In genomic region chr12:9651265-9651729, GRCh38 we compare ENCODE assay signal across 8 cellular contexts. TPM values are rescaled to one million over a fixed set of nuclear protein-coding genes. Genes with fewer than 3 reads are reported as not detected.
A peak's percentile ranks its signal among the peaks of the same experiment; 100 is the strongest.
DNase-seq lines count a peak whose midpoint lies in the region; ATAC-seq, FAIRE-seq and TF ChIP-seq lines count a peak whose summit lies in the region.

No MANE protein-coding gene starts in this region.

- H3K4me1 ChIP-seq in CD4-positive, CD25-positive, alpha-beta regulatory T cell (ENCODE audit: control insufficient read depth, insufficient read depth, low read length, poor library complexity, severe bottlenecking) = peaks cover 67% of the 10 kb centered on the region
- peaks cover 23% of the 10 kb centered on the region for H3K4me1 ChIP-seq in astrocyte (ENCODE audit: insufficient read depth, low read length)
- peaks cover 9 to 13% of the 10 kb centered on the region in 2 donors for H3K4me1 ChIP-seq in mucosa of rectum (ENCODE audit: control insufficient read depth in 2 of 2, insufficient read depth in 2 of 2, low read length in 2 of 2)

- H2AFZ ChIP-seq in astrocyte (ENCODE audit: low read depth, low read length) = no peak overlapping the region

- no peak for ATAC-seq in CD4-positive, CD25-positive, alpha-beta regulatory T cell (ENCODE audit: low read depth in 2 of 2)

- H3K9me3 ChIP-seq in CD4-positive, CD25-positive, alpha-beta regulatory T cell (ENCODE audit: control insufficient read depth in 2 of 2, low read length in 2 of 2) = no peaks in the 10 kb centered on the region
- H3K9me3 ChIP-seq in astrocyte (ENCODE audit: insufficient read depth, low read depth, low read length) = no peaks in the 10 kb centered on the region
- no peaks in the 10 kb centered on the region for H3K9me3 ChIP-seq in mucosa of rectum (ENCODE audit: control insufficient read depth in 2 of 2, low read length in 2 of 2)

- peaks cover 0 to 3% (median 2%) of the 10 kb centered on the region in 7 donors for H3K9me3 Mint-ChIP-seq in CD4-positive, CD25-positive, alpha-beta regulatory T cell
- H3K9me3 Mint-ChIP-seq in astrocyte (ENCODE audit: unreplicated experiment) = peaks cover 7% of the 10 kb centered on the region

- H3K27ac Mint-ChIP-seq in CD4-positive, CD25-positive, alpha-beta regulatory T cell = peak overlapping the region; percentile 97 to 100 (median 98)
- H3K27ac Mint-ChIP-seq in astrocyte (ENCODE audit: unreplicated experiment) = peak overlapping the region; percentile 99

- H3K4me3 Mint-ChIP-seq in CD4-positive, CD25-positive, alpha-beta regulatory T cell = peak overlapping the region; percentile 92 to 100 (median 96)
- peak overlapping the region; percentile 66 for H3K4me3 Mint-ChIP-seq in astrocyte (ENCODE audit: unreplicated experiment)

- peak overlapping the region; percentile 100 for H3K4me3 ChIP-seq in CD4-positive, CD25-positive, alpha-beta regulatory T cell (ENCODE audit: low read depth, low read length)
- H3K4me3 ChIP-seq in astrocyte (ENCODE audit: insufficient read depth, low read depth, low read length) = no peak overlapping the region
- H3K4me3 ChIP-seq in mucosa of rectum (ENCODE audit: low read length in 2 of 2) = peak overlapping the region in 1 of 2 donors; percentile 93

- peaks cover 34% of the 10 kb centered on the region for H3K79me2 ChIP-seq in astrocyte (ENCODE audit: insufficient read depth, low read length)

- H3K27me3 Mint-ChIP-seq in CD4-positive, CD25-positive, alpha-beta regulatory T cell = peaks cover 4% of the 10 kb centered on the region
- H3K27me3 Mint-ChIP-seq in astrocyte (ENCODE audit: low read depth, unreplicated experiment) = no peaks in the 10 kb centered on the region

- H3K27me3 ChIP-seq in CD4-positive, CD25-positive, alpha-beta regulatory T cell (ENCODE audit: control insufficient read depth, insufficient read depth, low read length) = no peaks in the 10 kb centered on the region
- H3K27me3 ChIP-seq in astrocyte (ENCODE audit: insufficient read depth, low read length) (no peaks in the 10 kb centered on the region), mucosa of rectum (ENCODE audit: control insufficient read depth in 2 of 2, insufficient read depth in 2 of 2, low read length in 2 of 2) (no peaks in the 10 kb centered on the region)

- FAIRE-seq in astrocyte (lab: Jason Lieb, UNC) (no peak), HTR-8/SVneo (lab: Jason Lieb, UNC) (no peak)

- DNase-seq in CD4-positive, CD25-positive, alpha-beta regulatory T cell = peak in 2 of 3 donors; percentile 60 to 86
- DNase-seq in MV-4-11 (lab: John Stamatoyannopoulos, UW) (peak; percentile 75), astrocyte (ENCODE audit: low read depth) (peak; percentile 82), NCI-H128 (lab: John Stamatoyannopoulos, UW; ENCODE audit: unreplicated experiment) (no peak), HTR-8/SVneo (ENCODE audit: insufficient read length, low spot score) (no peak), medulla oblongata (ENCODE audit: extremely low spot score) (no peak), cortex of kidney (lab: John Stamatoyannopoulos, UW) (no peak)

- peak overlapping the region; percentile 97 for H3K4me2 ChIP-seq in astrocyte (ENCODE audit: low read length)

- peak overlapping the region; percentile 47 for H3K9ac ChIP-seq in astrocyte (ENCODE audit: low read length)
- no peak overlapping the region for H3K9ac ChIP-seq in mucosa of rectum (ENCODE audit: low read depth in 1 of 2, low read length in 2 of 2)

- peaks cover 24 to 64% (median 56%) of the 10 kb centered on the region in 4 donors for H3K4me1 Mint-ChIP-seq in CD4-positive, CD25-positive, alpha-beta regulatory T cell
- peaks cover 28% of the 10 kb centered on the region for H3K4me1 Mint-ChIP-seq in astrocyte (ENCODE audit: low read depth, unreplicated experiment)

- H3K36me3 Mint-ChIP-seq in CD4-positive, CD25-positive, alpha-beta regulatory T cell = peaks cover 55% of the 10 kb centered on the region
- H3K36me3 Mint-ChIP-seq in astrocyte (ENCODE audit: low read depth, unreplicated experiment) = peaks cover 10% of the 10 kb centered on the region

- peaks cover 17% of the 10 kb centered on the region for H3K36me3 ChIP-seq in CD4-positive, CD25-positive, alpha-beta regulatory T cell (ENCODE audit: control insufficient read depth, insufficient read depth, low read length)
- H3K36me3 ChIP-seq in astrocyte (ENCODE audit: insufficient read depth, low read length) (peaks cover 15% of the 10 kb centered on the region), mucosa of rectum (ENCODE audit: control insufficient read depth in 2 of 2, insufficient read depth in 2 of 2, low read length in 2 of 2) (peaks cover 0 to 14% of the 10 kb centered on the region in 2 donors)

- no peak for TF ChIP-seq CTCF in astrocyte (IDR thresholded peaks at IDR 0.05; ENCODE audit: insufficient read depth, low read depth, low read length)

- H3K27ac ChIP-seq in CD4-positive, CD25-positive, alpha-beta regulatory T cell (ENCODE audit: insufficient read depth, low read length, poor library complexity, severe bottlenecking) = peak overlapping the region; percentile 95
- peak overlapping the region; percentile 66 for H3K27ac ChIP-seq in astrocyte (ENCODE audit: low read depth, low read length)
- H3K27ac ChIP-seq in mucosa of rectum (ENCODE audit: low read depth in 2 of 2, low read length in 2 of 2) = peak overlapping the region; percentile 41 to 91

- no peaks in the 10 kb centered on the region for H4K20me1 ChIP-seq in astrocyte (ENCODE audit: insufficient read depth, low read length)

RNA-seq across cellular contexts. Expression of gene CLEC2D, which starts 18.2 kb away (rescaled TPM):
- total RNA-seq in CD4-positive, CD25-positive, alpha-beta regulatory T cell = 219 TPM
- 100 to 1,000 TPM; 223 to 312 (median 247) TPM for polyA plus RNA-seq in CD4-positive, CD25-positive, alpha-beta regulatory T cell
- total RNA-seq in astrocyte = 3.2 and 4.7 TPM in 2 replicates

RNA-seq across cellular contexts. Expression of gene KLRB1, which starts 43.6 kb away (rescaled TPM):
- total RNA-seq in CD4-positive, CD25-positive, alpha-beta regulatory T cell = 17.6 TPM
- polyA plus RNA-seq in CD4-positive, CD25-positive, alpha-beta regulatory T cell = 10 to 100 TPM; 14.4 to 30.5 (median 24.3) TPM
- total RNA-seq in astrocyte = not detected in 2 replicates

Comparison
In these comparisons a context has a peak if more than half of its experiments do, and no peak if none do; other contexts are left out.
1. DNase-seq: peak in CD4-positive, CD25-positive, alpha-beta regulatory T cell (2 of 3), MV-4-11 (single experiment) and astrocyte (single experiment); none in NCI-H128 (single experiment), HTR-8/SVneo (single experiment), medulla oblongata (single experiment) and cortex of kidney (single experiment).
2. RNA of gene CLEC2D, which starts 18.2 kb away (total RNA-seq): 219 TPM in CD4-positive, CD25-positive, alpha-beta regulatory T cell (single experiment); 3.2 to 4.7 TPM in astrocyte; every median in the first group is over 10 times any median in the second.
3. RNA of gene KLRB1, which starts 43.6 kb away (total RNA-seq): 17.6 TPM in CD4-positive, CD25-positive, alpha-beta regulatory T cell (single experiment); not detected in astrocyte; every median in the first group is over 10 times any median in the second.
4. Peak in every context shown above with its lines, with median percentiles within 50 percentile points of each other: H3K27ac ChIP-seq.